Comparison of ENCODE assay signal across 8 cellular contexts in genomic region chr20:50369225-50370035, GRCh38.
DNase-seq lines count a peak whose midpoint lies in the region; ATAC-seq and TF ChIP-seq lines count a peak whose summit lies in the region.
"Had no signal": no experiment of that assay in that cellular context is flagged by ENCODE, and none has a peak within 500 bp of the region (broad histone marks: within the 10 kb centered on the region; RNA-seq: fewer than 3 reads in every experiment).

No MANE protein-coding gene starts in this region.

- peaks cover 0 to 11% (median 5%) of the 10 kb centered on the region in 5 donors for H3K27me3 Mint-ChIP-seq in naive thymus-derived CD4-positive, alpha-beta T cell

- no peaks in the 10 kb centered on the region for H3K36me3 ChIP-seq in hepatocyte (replicated peaks; ENCODE audit: insufficient read depth, low read depth)
- H3K36me3 ChIP-seq in naive thymus-derived CD4-positive, alpha-beta T cell (ENCODE audit: control insufficient read depth in 2 of 3, insufficient read depth in 3 of 3, low read length in 3 of 3): no peaks in the 10 kb centered on the region

- no peak for TF ChIP-seq CTCF in hepatocyte (IDR thresholded peaks at IDR 0.05; ENCODE audit: poor library complexity)

- H3K4me1 ChIP-seq in hepatocyte (ENCODE audit: insufficient read depth): peaks cover 21% of the 10 kb centered on the region
- peaks cover 0 to 4% of the 10 kb centered on the region in 2 donors for H3K4me1 ChIP-seq in naive thymus-derived CD4-positive, alpha-beta T cell (ENCODE audit: control insufficient read depth in 2 of 2, insufficient read depth in 2 of 2, low read length in 2 of 2)

- no peak overlapping the region for H3K4me3 Mint-ChIP-seq in stimulated activated effector memory CD8-positive, alpha-beta T cell treated with anti-CD3 and anti-CD28 coated beads, Interleukin-12 subunit alpha, Interleukin-12 subunit beta, amount 100 ng/mL, for 72 hours
- no peak overlapping the region for H3K4me3 Mint-ChIP-seq in naive thymus-derived CD4-positive, alpha-beta T cell
- H3K4me3 Mint-ChIP-seq: activated B cell treated with CpG ODN at 0.5 μM for 24 hours had no signal

- H3K9me2 ChIP-seq in hepatocyte (replicated peaks; ENCODE audit: insufficient read depth): no peaks in the 10 kb centered on the region

- no peaks in the 10 kb centered on the region for H3K27me3 ChIP-seq in hepatocyte
- no peaks in the 10 kb centered on the region for H3K27me3 ChIP-seq in naive thymus-derived CD4-positive, alpha-beta T cell (ENCODE audit: control insufficient read depth in 2 of 2, insufficient read depth in 2 of 2, low read length in 2 of 2)

- intact Hi-C loops in naive thymus-derived CD4-positive, alpha-beta T cell (cut with micrococcal nuclease): loop anchor here in 1 of 2 donors (10.0 kb wide), 1 partner anchor 1145 kb away; no protein-coding TSS in a partner anchor

- WGBS in hepatocyte (ENCODE audit: low lambda C conversion rate, missing lambda C conversion rate): 68% methylated on average over 13 of the region's 13 CpGs

- peaks cover 33% of the 10 kb centered on the region for H3K4me1 Mint-ChIP-seq in stimulated activated effector memory CD8-positive, alpha-beta T cell treated with anti-CD3 and anti-CD28 coated beads, Interleukin-12 subunit alpha, Interleukin-12 subunit beta, amount 100 ng/mL, for 72 hours
- peaks cover 5 to 34% (median 12%) of the 10 kb centered on the region in 7 donors for H3K4me1 Mint-ChIP-seq in naive thymus-derived CD4-positive, alpha-beta T cell
- H3K4me1 Mint-ChIP-seq: activated B cell treated with CpG ODN at 0.5 μM for 24 hours had no signal

- CTCF ChIA-PET in naive thymus-derived CD4-positive, alpha-beta T cell (lab: Charles Lee): no interaction called here

- H3K9me3 ChIP-seq in hepatocyte (ENCODE audit: low read depth): no peaks in the 10 kb centered on the region
- no peaks in the 10 kb centered on the region for H3K9me3 ChIP-seq in naive thymus-derived CD4-positive, alpha-beta T cell (ENCODE audit: control insufficient read depth in 2 of 3, low read length in 3 of 3)

- H3K9me3 Mint-ChIP-seq in stimulated activated effector memory CD8-positive, alpha-beta T cell treated with anti-CD3 and anti-CD28 coated beads, Interleukin-12 subunit alpha, Interleukin-12 subunit beta, amount 100 ng/mL, for 72 hours: no peaks in the 10 kb centered on the region
- peaks cover 0 to 2% (median 0%) of the 10 kb centered on the region in 11 donors for H3K9me3 Mint-ChIP-seq in naive thymus-derived CD4-positive, alpha-beta T cell
- H3K9me3 Mint-ChIP-seq: activated B cell treated with CpG ODN at 0.5 μM for 24 hours had no signal

- H3K27ac Mint-ChIP-seq in stimulated activated effector memory CD8-positive, alpha-beta T cell treated with anti-CD3 and anti-CD28 coated beads, Interleukin-12 subunit alpha, Interleukin-12 subunit beta, amount 100 ng/mL, for 72 hours: peak overlapping the region; percentile 8
- no peak overlapping the region for H3K27ac Mint-ChIP-seq in naive thymus-derived CD4-positive, alpha-beta T cell
- H3K27ac Mint-ChIP-seq: activated B cell treated with CpG ODN at 0.5 μM for 24 hours had no signal

- DNase-seq in LHCN-M2 (ENCODE audit: low read depth): peak; percentile 47
- peak; percentile 81 for DNase-seq in NCI-H510A (lab: John Stamatoyannopoulos, UW)
- peak; percentile 77 for DNase-seq in hepatocyte (ENCODE audit: low spot score)
- DNase-seq in stimulated activated effector memory CD8-positive, alpha-beta T cell treated with anti-CD3 and anti-CD28 coated beads, Interleukin-12 subunit alpha, Interleukin-12 subunit beta, amount 100 ng/mL, for 72 hours (ENCODE audit: low spot score in 2 of 2): no peak
- no peak for DNase-seq in naive thymus-derived CD4-positive, alpha-beta T cell
- no peak for DNase-seq in AG08396 (ENCODE audit: low spot score)
- DNase-seq in nucleus accumbens (lab: John Stamatoyannopoulos, UW): no peak
- DNase-seq: activated B cell treated with CpG ODN at 0.5 μM for 24 hours had no signal

- no peaks in the 10 kb centered on the region for H3K79me2 ChIP-seq in hepatocyte

- H3K4me3 ChIP-seq in hepatocyte: no peak overlapping the region
- no peak overlapping the region for H3K4me3 ChIP-seq in naive thymus-derived CD4-positive, alpha-beta T cell (ENCODE audit: low read length)

- H3K4me2 ChIP-seq in hepatocyte: peak overlapping the region; percentile 18

- H3K36me3 Mint-ChIP-seq in stimulated activated effector memory CD8-positive, alpha-beta T cell treated with anti-CD3 and anti-CD28 coated beads, Interleukin-12 subunit alpha, Interleukin-12 subunit beta, amount 100 ng/mL, for 72 hours: no peaks in the 10 kb centered on the region
- no peaks in the 10 kb centered on the region for H3K36me3 Mint-ChIP-seq in naive thymus-derived CD4-positive, alpha-beta T cell

- POLR2A ChIA-PET in naive thymus-derived CD4-positive, alpha-beta T cell (lab: Charles Lee): no interaction called here

- H2AFZ ChIP-seq in hepatocyte: no peak overlapping the region

- no peaks in the 10 kb centered on the region for H4K20me1 ChIP-seq in hepatocyte (ENCODE audit: insufficient read depth, poor library complexity, severe bottlenecking)

- ATAC-seq in stimulated activated effector memory CD8-positive, alpha-beta T cell treated with anti-CD3 and anti-CD28 coated beads, Interleukin-12 subunit alpha, Interleukin-12 subunit beta, amount 100 ng/mL, for 72 hours: no peak
- no peak for ATAC-seq in naive thymus-derived CD4-positive, alpha-beta T cell

- H3K27ac ChIP-seq in hepatocyte: peak overlapping the region; percentile 86
- no peak overlapping the region for H3K27ac ChIP-seq in naive thymus-derived CD4-positive, alpha-beta T cell (ENCODE audit: low read depth, low read length)

Comparison
In these comparisons a context has a peak if more than half of its experiments do, and no peak if none do; other contexts are left out.
1. DNase-seq: peak in LHCN-M2 (single experiment), NCI-H510A (single experiment) and hepatocyte (single experiment); none in stimulated activated effector memory CD8-positive, alpha-beta T cell treated with anti-CD3 and anti-CD28 coated beads, Interleukin-12 subunit alpha, Interleukin-12 subunit beta, amount 100 ng/mL, for 72 hours (0 of 2), naive thymus-derived CD4-positive, alpha-beta T cell (0 of 9), AG08396 (single experiment) and nucleus accumbens (0 of 56).